Comparison of ENCODE assay signal across 25 cellular contexts in genomic region chr19:32254128-32254527, GRCh38.
"Had no signal": no experiment of that assay in that cellular context is flagged by ENCODE, and none has a peak within 500 bp of the region (broad histone marks: within the 10 kb centered on the region; RNA-seq: fewer than 3 reads in every experiment).

No MANE protein-coding gene starts in this region.

- H3K4me3 ChIP-seq: colonic mucosa, coronary artery, dorsolateral prefrontal cortex, esophagus muscularis mucosa, esophagus squamous epithelium, gastrocnemius medialis, gastroesophageal sphincter, heart left ventricle, heart right ventricle had no signal

- H3K36me3 ChIP-seq: colonic mucosa, esophagus muscularis mucosa, esophagus squamous epithelium, gastrocnemius medialis, gastroesophageal sphincter, heart left ventricle, heart right ventricle had no signal

- H3K27ac Mint-ChIP-seq: dendritic cell treated with granulocyte-macrophage colony-stimulating factor and Interleukin-4, amounts not matched to agents 40 ng/mL and 50 ng/mL, for 4 days; effector memory CD8-positive, alpha-beta T cell; endodermal cell had no signal

- H3K27me3 ChIP-seq: colonic mucosa, foreskin keratinocyte had no signal

- H3K9me3 ChIP-seq: colonic mucosa, esophagus muscularis mucosa, esophagus squamous epithelium, gastrocnemius medialis, gastroesophageal sphincter, heart left ventricle had no signal

- H3K27ac ChIP-seq: colonic mucosa, coronary artery, epithelial cell of prostate, esophagus muscularis mucosa, esophagus squamous epithelium, foreskin keratinocyte, gastrocnemius medialis, gastroesophageal sphincter, heart left ventricle, heart right ventricle had no signal

- H3K4me1 ChIP-seq: colonic mucosa, esophagus muscularis mucosa, esophagus squamous epithelium, foreskin keratinocyte, gastrocnemius medialis, gastroesophageal sphincter, heart left ventricle, heart right ventricle had no signal

- H3K4me3 Mint-ChIP-seq: dendritic cell treated with granulocyte-macrophage colony-stimulating factor and Interleukin-4, amounts not matched to agents 40 ng/mL and 50 ng/mL, for 4 days; effector memory CD8-positive, alpha-beta T cell; endodermal cell had no signal

- ATAC-seq: effector memory CD8-positive, alpha-beta T cell; esophagus mucosa; foreskin keratinocyte; gastrocnemius medialis; gastroesophageal sphincter; heart left ventricle; heart right ventricle had no signal

- H3K9me3 Mint-ChIP-seq: dendritic cell treated with granulocyte-macrophage colony-stimulating factor and Interleukin-4, amounts not matched to agents 40 ng/mL and 50 ng/mL, for 4 days; effector memory CD8-positive, alpha-beta T cell; endodermal cell had no signal

- DNase-seq: colonic mucosa; cortex of kidney; dermis blood vessel endothelial cell; effector CD4-positive, alpha-beta T cell; effector CD8-positive, alpha-beta T cell; effector memory CD4-positive, alpha-beta T cell; effector memory CD8-positive, alpha-beta T cell; endodermal cell; erythroblast; esophagus squamous epithelium; foreskin fibroblast; foreskin keratinocyte; foreskin melanocyte; gastrocnemius medialis; glutamatergic neuron; head of caudate nucleus; heart left ventricle; heart right ventricle had no signal
